ENCODE assay signal across 1 cellular context in the genomic region with DNA sequence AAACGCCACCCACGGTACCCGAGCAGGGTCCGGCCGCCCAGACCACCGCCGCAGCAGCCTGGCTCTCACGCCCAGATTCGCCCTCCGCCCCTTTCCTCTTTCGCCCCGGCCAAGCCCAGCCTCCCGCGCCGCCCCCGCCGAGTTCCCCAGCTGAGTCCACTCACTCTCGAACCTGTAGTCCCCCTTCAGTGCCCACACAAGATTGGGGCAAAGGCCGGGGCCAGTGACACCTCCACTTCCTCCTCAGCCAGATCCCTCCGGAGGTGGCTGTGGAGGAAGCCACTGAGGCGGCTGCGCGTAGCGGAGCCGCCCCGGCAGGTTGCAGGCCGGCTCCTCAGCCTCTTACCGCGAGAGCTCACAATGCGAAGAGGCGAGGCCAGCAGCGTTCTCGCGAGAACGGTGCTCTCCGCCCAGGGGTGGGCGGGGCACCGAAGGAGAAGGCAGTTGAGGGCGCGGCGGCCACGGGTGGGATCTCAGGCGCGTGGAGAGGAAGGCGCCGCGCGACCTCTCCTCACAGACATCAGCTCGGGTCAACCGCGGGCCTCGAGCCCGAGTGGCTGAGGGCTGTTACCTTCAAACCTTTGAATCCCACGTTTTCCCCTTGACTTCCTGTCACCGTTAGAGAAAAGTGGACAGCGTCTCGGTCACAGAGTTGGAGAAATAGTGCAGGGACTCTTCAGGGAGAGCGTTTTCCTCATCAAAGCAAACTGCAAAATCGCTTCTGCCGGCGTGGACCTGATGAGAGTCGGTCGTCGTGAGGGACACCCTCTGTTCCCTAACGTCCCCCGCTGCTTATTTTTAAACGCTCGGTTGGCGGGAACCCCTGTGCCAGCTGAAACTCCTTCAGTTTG.
TF ChIP-seq lines count a peak whose summit lies in the region.

A gene (minus strand): TSS at position 295 of the 851 bp plus-strand sequence. CDS start 18,098 bp downstream, outside the sequence.

TF ChIP-seq in WTC11, 78 proteins besides CTCF, POLR2A, EP300 and RAD21 (continued from another document):
- TF ChIP-seq, protein P1, sequence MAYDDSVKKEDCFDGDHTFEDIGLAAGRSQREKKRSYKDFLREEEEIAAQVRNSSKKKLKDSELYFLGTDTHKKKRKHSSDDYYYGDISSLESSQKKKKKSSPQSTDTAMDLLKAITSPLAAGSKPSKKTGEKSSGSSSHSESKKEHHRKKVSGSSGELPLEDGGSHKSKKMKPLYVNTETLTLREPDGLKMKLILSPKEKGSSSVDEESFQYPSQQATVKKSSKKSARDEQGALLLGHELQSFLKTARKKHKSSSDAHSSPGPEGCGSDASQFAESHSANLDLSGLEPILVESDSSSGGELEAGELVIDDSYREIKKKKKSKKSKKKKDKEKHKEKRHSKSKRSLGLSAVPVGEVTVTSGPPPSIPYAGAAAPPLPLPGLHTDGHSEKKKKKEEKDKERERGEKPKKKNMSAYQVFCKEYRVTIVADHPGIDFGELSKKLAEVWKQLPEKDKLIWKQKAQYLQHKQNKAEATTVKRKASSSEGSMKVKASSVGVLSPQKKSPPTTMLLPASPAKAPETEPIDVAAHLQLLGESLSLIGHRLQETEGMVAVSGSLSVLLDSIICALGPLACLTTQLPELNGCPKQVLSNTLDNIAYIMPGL (CRISPR knock-in tag; IDR thresholded peaks at IDR 0.05): peak; percentile 71; the same call in 1 of the 2 replicates
- TF ChIP-seq MYBL2 (CRISPR knock-in tag; IDR thresholded peaks at IDR 0.05) (0 out of 2 replicates have a peak, but pooled peaks have one; percentile 36), ZNF416 (CRISPR knock-in tag; IDR thresholded peaks at IDR 0.05) (no peak), SMAD3 (CRISPR knock-in tag; IDR thresholded peaks at IDR 0.05; ENCODE audit: borderline replicate concordance) (0 out of 2 replicates have a peak, but pooled peaks have one; percentile 52), FOXK1 (CRISPR knock-in tag; IDR thresholded peaks at IDR 0.05) (0 out of 2 replicates have a peak, but pooled peaks have one; percentile 25), CREM (CRISPR knock-in tag; IDR thresholded peaks at IDR 0.05) (0 out of 2 replicates have a peak, but pooled peaks have one; percentile 48)
- TF ChIP-seq, protein P2, sequence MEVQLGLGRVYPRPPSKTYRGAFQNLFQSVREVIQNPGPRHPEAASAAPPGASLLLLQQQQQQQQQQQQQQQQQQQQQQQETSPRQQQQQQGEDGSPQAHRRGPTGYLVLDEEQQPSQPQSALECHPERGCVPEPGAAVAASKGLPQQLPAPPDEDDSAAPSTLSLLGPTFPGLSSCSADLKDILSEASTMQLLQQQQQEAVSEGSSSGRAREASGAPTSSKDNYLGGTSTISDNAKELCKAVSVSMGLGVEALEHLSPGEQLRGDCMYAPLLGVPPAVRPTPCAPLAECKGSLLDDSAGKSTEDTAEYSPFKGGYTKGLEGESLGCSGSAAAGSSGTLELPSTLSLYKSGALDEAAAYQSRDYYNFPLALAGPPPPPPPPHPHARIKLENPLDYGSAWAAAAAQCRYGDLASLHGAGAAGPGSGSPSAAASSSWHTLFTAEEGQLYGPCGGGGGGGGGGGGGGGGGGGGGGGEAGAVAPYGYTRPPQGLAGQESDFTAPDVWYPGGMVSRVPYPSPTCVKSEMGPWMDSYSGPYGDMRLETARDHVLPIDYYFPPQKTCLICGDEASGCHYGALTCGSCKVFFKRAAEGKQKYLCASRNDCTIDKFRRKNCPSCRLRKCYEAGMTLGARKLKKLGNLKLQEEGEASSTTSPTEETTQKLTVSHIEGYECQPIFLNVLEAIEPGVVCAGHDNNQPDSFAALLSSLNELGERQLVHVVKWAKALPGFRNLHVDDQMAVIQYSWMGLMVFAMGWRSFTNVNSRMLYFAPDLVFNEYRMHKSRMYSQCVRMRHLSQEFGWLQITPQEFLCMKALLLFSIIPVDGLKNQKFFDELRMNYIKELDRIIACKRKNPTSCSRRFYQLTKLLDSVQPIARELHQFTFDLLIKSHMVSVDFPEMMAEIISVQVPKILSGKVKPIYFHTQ (CRISPR knock-in tag; IDR thresholded peaks at IDR 0.05): no peak
TF ChIP-seq in WTC11: peak in this region for 11.
